Comparison of ENCODE assay signal across 1 cellular context in the genomic region with DNA sequence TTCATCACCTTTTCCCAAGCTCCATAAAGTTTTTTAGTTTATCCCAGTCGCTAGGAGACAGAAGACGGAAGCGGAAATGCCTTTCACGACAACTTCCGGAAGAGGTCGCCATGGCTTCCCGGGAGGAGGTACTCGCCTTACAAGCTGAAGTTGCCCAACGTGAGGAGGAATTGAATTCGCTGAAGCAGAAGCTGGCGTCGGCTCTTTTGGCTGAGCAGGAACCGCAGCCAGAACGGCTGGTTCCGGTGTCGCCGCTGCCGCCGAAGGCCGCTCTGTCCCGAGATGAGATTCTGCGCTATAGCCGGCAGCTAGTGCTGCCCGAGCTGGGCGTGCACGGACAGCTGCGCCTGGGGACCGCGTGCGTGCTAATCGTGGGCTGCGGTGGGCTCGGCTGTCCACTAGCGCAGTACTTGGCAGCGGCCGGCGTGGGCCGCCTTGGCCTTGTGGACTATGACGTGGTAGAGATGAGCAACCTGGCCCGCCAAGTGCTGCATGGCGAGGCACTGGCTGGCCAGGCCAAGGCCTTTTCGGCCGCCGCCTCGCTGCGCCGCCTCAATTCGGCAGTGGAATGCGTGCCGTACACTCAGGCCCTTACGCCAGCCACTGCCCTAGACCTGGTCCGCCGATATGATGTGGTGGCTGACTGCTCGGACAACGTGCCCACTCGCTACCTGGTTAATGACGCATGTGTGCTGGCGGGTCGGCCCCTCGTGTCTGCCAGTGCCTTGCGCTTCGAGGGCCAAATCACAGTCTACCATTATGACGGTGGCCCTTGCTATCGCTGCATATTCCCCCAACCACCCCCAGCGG.
TF ChIP-seq lines count a peak whose summit lies in the region.

A gene with protein sequence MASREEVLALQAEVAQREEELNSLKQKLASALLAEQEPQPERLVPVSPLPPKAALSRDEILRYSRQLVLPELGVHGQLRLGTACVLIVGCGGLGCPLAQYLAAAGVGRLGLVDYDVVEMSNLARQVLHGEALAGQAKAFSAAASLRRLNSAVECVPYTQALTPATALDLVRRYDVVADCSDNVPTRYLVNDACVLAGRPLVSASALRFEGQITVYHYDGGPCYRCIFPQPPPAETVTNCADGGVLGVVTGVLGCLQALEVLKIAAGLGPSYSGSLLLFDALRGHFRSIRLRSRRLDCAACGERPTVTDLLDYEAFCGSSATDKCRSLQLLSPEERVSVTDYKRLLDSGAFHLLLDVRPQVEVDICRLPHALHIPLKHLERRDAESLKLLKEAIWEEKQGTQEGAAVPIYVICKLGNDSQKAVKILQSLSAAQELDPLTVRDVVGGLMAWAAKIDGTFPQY (plus strand): TSS at position 86 of the 810 bp plus-strand sequence. CDS start 25 bp downstream, at position 111.

TF ChIP-seq in HepG2, 621 proteins besides CTCF, POLR2A, EP300 and RAD21 (continued from another document and continues in another):
- TF ChIP-seq TSC22D2 (CRISPR knock-in tag; IDR thresholded peaks at IDR 0.05; ENCODE audit: borderline replicate concordance) (no peak), SOX5 (CRISPR knock-in tag; IDR thresholded peaks at IDR 0.05; ENCODE audit: borderline replicate concordance) (no peak; the same call in 1 of the 2 replicates), HOXA9 (CRISPR knock-in tag; IDR thresholded peaks at IDR 0.05; ENCODE audit: borderline replicate concordance) (peak; percentile 80), NR2C2 (CRISPR knock-in tag; IDR thresholded peaks at IDR 0.05; ENCODE audit: borderline replicate concordance) (peak; percentile 97), ZNF460 (CRISPR knock-in tag; IDR thresholded peaks at IDR 0.05; ENCODE audit: borderline replicate concordance) (no peak), RBFOX2 (IDR thresholded peaks at IDR 0.05; ENCODE audit: low read depth, low read length) (peak; percentile 90), ZNF235 (CRISPR knock-in tag; IDR thresholded peaks at IDR 0.05; ENCODE audit: borderline replicate concordance) (peak; percentile 96), ZSCAN21 (CRISPR knock-in tag; IDR thresholded peaks at IDR 0.05; ENCODE audit: borderline replicate concordance) (peak; percentile 2; the same call in 1 of the 2 replicates), ZFAT (CRISPR knock-in tag; conservative IDR thresholded peaks at IDR 0.05) (0 out of 2 replicates have a peak, but pooled peaks have one; percentile 66), ZBTB7A (CRISPR knock-in tag; IDR thresholded peaks at IDR 0.05) (no peak), HOXA3 (CRISPR knock-in tag; IDR thresholded peaks at IDR 0.05) (peak; percentile 92), ZKSCAN5 (CRISPR knock-in tag; IDR thresholded peaks at IDR 0.05) (no peak), ZNF160 (CRISPR knock-in tag; IDR thresholded peaks at IDR 0.05) (no peak), PAF1 (CRISPR knock-in tag; IDR thresholded peaks at IDR 0.05) (no peak), ZNF75D (CRISPR knock-in tag; IDR thresholded peaks at IDR 0.05; ENCODE audit: borderline replicate concordance) (no peak), FOSL2 (CRISPR knock-in tag; IDR thresholded peaks at IDR 0.05) (no peak), ZNF713 (CRISPR knock-in tag; IDR thresholded peaks at IDR 0.05) (no peak), ARNT (IDR thresholded peaks at IDR 0.05) (no peak), KDM4B (CRISPR knock-in tag; IDR thresholded peaks at IDR 0.05) (no peak), GABPB1 (CRISPR knock-in tag; IDR thresholded peaks at IDR 0.05) (peak; percentile 95), ZNF232 (CRISPR knock-in tag; IDR thresholded peaks at IDR 0.05; ENCODE audit: borderline replicate concordance) (peak; percentile 87; the same call in 1 of the 2 replicates), NFE2L1 (CRISPR knock-in tag; IDR thresholded peaks at IDR 0.05; ENCODE audit: borderline replicate concordance) (peak; percentile 70; the same call in 1 of the 2 replicates), NCOA1 (CRISPR knock-in tag; IDR thresholded peaks at IDR 0.05) (peak; percentile 87), KAT8 (CRISPR knock-in tag; IDR thresholded peaks at IDR 0.05) (peak; percentile 98), ZNF143 (CRISPR knock-in tag; IDR thresholded peaks at IDR 0.05) (no peak; the same call in 1 of the 2 replicates), FOXA3 (CRISPR knock-in tag; IDR thresholded peaks at IDR 0.05) (no peak; the same call in 1 of the 2 replicates), ZNF296 (CRISPR knock-in tag; conservative IDR thresholded peaks at IDR 0.05) (no peak), RNF2 (conservative IDR thresholded peaks at IDR 0.05; ENCODE audit: low read depth) (peak; percentile 80), HOXA7 (CRISPR knock-in tag; IDR thresholded peaks at IDR 0.05) (peak; percentile 23; the same call in 1 of the 2 replicates)
- TF ChIP-seq, protein P1, sequence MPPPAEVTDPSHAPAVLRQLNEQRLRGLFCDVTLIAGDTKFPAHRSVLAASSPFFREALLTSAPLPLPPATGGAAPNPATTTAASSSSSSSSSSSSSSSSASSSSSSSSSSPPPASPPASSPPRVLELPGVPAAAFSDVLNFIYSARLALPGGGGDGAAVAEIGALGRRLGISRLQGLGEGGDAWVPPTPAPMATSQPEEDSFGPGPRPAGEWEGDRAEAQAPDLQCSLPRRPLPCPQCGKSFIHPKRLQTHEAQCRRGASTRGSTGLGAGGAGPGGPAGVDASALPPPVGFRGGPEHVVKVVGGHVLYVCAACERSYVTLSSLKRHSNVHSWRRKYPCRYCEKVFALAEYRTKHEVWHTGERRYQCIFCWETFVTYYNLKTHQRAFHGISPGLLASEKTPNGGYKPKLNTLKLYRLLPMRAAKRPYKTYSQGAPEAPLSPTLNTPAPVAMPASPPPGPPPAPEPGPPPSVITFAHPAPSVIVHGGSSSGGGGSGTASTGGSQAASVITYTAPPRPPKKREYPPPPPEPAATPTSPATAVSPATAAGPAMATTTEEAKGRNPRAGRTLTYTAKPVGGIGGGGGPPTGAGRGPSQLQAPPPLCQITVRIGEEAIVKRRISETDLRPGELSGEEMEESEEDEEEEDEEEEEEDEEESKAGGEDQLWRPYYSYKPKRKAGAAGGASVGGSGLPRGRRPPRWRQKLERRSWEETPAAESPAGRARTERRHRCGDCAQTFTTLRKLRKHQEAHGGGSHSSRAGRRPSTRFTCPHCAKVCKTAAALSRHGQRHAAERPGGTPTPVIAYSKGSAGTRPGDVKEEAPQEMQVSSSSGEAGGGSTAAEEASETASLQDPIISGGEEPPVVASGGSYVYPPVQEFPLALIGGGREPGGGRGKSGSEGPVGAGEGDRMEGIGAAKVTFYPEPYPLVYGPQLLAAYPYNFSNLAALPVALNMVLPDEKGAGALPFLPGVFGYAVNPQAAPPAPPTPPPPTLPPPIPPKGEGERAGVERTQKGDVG (CRISPR knock-in tag; IDR thresholded peaks at IDR 0.05; ENCODE audit: borderline replicate concordance), result no peak
- TF ChIP-seq, protein P2, sequence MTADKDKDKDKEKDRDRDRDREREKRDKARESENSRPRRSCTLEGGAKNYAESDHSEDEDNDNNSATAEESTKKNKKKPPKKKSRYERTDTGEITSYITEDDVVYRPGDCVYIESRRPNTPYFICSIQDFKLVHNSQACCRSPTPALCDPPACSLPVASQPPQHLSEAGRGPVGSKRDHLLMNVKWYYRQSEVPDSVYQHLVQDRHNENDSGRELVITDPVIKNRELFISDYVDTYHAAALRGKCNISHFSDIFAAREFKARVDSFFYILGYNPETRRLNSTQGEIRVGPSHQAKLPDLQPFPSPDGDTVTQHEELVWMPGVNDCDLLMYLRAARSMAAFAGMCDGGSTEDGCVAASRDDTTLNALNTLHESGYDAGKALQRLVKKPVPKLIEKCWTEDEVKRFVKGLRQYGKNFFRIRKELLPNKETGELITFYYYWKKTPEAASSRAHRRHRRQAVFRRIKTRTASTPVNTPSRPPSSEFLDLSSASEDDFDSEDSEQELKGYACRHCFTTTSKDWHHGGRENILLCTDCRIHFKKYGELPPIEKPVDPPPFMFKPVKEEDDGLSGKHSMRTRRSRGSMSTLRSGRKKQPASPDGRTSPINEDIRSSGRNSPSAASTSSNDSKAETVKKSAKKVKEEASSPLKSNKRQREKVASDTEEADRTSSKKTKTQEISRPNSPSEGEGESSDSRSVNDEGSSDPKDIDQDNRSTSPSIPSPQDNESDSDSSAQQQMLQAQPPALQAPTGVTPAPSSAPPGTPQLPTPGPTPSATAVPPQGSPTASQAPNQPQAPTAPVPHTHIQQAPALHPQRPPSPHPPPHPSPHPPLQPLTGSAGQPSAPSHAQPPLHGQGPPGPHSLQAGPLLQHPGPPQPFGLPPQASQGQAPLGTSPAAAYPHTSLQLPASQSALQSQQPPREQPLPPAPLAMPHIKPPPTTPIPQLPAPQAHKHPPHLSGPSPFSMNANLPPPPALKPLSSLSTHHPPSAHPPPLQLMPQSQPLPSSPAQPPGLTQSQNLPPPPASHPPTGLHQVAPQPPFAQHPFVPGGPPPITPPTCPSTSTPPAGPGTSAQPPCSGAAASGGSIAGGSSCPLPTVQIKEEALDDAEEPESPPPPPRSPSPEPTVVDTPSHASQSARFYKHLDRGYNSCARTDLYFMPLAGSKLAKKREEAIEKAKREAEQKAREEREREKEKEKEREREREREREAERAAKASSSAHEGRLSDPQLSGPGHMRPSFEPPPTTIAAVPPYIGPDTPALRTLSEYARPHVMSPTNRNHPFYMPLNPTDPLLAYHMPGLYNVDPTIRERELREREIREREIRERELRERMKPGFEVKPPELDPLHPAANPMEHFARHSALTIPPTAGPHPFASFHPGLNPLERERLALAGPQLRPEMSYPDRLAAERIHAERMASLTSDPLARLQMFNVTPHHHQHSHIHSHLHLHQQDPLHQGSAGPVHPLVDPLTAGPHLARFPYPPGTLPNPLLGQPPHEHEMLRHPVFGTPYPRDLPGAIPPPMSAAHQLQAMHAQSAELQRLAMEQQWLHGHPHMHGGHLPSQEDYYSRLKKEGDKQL (CRISPR knock-in tag; IDR thresholded peaks at IDR 0.05; ENCODE audit: low read depth), result no peak
- TF ChIP-seq, protein P3, sequence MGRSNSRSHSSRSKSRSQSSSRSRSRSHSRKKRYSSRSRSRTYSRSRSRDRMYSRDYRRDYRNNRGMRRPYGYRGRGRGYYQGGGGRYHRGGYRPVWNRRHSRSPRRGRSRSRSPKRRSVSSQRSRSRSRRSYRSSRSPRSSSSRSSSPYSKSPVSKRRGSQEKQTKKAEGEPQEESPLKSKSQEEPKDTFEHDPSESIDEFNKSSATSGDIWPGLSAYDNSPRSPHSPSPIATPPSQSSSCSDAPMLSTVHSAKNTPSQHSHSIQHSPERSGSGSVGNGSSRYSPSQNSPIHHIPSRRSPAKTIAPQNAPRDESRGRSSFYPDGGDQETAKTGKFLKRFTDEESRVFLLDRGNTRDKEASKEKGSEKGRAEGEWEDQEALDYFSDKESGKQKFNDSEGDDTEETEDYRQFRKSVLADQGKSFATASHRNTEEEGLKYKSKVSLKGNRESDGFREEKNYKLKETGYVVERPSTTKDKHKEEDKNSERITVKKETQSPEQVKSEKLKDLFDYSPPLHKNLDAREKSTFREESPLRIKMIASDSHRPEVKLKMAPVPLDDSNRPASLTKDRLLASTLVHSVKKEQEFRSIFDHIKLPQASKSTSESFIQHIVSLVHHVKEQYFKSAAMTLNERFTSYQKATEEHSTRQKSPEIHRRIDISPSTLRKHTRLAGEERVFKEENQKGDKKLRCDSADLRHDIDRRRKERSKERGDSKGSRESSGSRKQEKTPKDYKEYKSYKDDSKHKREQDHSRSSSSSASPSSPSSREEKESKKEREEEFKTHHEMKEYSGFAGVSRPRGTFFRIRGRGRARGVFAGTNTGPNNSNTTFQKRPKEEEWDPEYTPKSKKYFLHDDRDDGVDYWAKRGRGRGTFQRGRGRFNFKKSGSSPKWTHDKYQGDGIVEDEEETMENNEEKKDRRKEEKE (IDR thresholded peaks at IDR 0.05), result no peak
- TF ChIP-seq, protein P4, sequence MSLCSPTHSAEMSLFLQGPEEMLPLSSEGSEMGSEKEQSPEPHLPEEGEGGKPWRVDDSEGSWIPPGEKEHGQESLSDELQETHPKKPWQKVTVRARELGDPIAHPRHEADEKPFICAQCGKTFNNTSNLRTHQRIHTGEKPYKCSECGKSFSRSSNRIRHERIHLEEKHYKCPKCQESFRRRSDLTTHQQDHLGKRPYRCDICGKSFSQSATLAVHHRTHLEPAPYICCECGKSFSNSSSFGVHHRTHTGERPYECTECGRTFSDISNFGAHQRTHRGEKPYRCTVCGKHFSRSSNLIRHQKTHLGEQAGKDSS (CRISPR knock-in tag; IDR thresholded peaks at IDR 0.05; ENCODE audit: borderline replicate concordance, low read depth), result peak; percentile 4; the same call in 1 of the 2 replicates
- TF ChIP-seq, protein P5, sequence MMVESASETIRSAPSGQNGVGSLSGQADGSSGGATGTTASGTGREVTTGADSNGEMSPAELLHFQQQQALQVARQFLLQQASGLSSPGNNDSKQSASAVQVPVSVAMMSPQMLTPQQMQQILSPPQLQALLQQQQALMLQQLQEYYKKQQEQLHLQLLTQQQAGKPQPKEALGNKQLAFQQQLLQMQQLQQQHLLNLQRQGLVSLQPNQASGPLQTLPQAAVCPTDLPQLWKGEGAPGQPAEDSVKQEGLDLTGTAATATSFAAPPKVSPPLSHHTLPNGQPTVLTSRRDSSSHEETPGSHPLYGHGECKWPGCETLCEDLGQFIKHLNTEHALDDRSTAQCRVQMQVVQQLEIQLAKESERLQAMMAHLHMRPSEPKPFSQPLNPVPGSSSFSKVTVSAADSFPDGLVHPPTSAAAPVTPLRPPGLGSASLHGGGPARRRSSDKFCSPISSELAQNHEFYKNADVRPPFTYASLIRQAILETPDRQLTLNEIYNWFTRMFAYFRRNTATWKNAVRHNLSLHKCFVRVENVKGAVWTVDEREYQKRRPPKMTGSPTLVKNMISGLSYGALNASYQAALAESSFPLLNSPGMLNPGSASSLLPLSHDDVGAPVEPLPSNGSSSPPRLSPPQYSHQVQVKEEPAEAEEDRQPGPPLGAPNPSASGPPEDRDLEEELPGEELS (CRISPR knock-in tag; IDR thresholded peaks at IDR 0.05), result peak; percentile 48; the same call in 1 of the 2 replicates
- TF ChIP-seq, protein P6, sequence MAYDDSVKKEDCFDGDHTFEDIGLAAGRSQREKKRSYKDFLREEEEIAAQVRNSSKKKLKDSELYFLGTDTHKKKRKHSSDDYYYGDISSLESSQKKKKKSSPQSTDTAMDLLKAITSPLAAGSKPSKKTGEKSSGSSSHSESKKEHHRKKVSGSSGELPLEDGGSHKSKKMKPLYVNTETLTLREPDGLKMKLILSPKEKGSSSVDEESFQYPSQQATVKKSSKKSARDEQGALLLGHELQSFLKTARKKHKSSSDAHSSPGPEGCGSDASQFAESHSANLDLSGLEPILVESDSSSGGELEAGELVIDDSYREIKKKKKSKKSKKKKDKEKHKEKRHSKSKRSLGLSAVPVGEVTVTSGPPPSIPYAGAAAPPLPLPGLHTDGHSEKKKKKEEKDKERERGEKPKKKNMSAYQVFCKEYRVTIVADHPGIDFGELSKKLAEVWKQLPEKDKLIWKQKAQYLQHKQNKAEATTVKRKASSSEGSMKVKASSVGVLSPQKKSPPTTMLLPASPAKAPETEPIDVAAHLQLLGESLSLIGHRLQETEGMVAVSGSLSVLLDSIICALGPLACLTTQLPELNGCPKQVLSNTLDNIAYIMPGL (CRISPR knock-in tag; IDR thresholded peaks at IDR 0.05; ENCODE audit: borderline replicate concordance in 1 of 2, low read depth in 1 of 2), result peak in 1 of 2 experiments; percentile 48; a peak in 2 of 4 replicates
